9 cellular contexts compared by ENCODE assay signal in the genomic region with DNA sequence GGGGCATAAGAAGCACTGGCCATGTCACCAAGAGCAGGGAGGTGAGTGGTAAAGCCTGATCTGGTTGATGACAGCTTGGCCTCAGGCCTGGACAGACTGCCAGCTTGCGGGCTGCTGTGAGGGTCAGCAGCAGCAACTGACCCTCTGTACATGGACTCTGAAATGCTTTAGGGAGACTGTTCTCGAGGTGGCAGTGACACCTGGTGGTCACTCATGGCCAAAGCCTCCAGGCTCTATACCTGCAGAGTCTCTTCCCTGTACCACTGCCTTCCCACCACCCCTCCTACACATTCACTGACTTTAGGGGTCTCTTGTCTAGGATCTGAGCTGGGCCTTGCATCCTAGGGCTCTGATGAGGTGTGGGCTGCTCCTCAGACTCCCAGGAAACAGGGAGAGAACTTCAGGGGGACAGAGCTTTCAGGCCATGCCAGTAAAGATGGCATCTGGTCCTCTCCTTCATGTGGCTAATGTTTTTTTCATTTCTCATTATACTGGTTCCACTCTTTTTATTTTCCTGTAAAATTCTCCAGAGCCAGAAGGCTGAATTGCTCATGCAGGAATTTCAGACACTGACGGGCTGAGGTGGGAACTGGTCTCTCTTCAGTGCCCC.
A peak's percentile ranks its signal among the peaks of the same experiment; 100 is the strongest.
DNase-seq lines count a peak whose midpoint lies in the region; ATAC-seq and TF ChIP-seq lines count a peak whose summit lies in the region.
"Had no signal": no experiment of that assay in that cellular context is flagged by ENCODE, and none has a peak within 500 bp of the region (broad histone marks: within the 10 kb centered on the region; RNA-seq: fewer than 3 reads in every experiment).

No MANE protein-coding gene starts in this region.

- TF ChIP-seq CTCF in brain microvascular endothelial cell (IDR thresholded peaks at IDR 0.05; ENCODE audit: low read depth, low read length, missing control alignments) = peak; percentile 92

- H3K9me3 Mint-ChIP-seq in stimulated activated memory B cell treated with anti-CD40 and anti-IgM and Interleukin-4, amounts not matched to agents 10 μg/mL and 1 μg/mL and 100 μg/mL, for 72 hours = peaks cover 15% of the 10 kb centered on the region

- no peak overlapping the region for H3K4me3 Mint-ChIP-seq in stimulated activated memory B cell treated with anti-CD40 and anti-IgM and Interleukin-4, amounts not matched to agents 10 μg/mL and 1 μg/mL and 100 μg/mL, for 72 hours
- H3K4me3 Mint-ChIP-seq: CD8-positive, alpha-beta memory T cell had no signal

- DNase-seq in NCI-H2196 (lab: John Stamatoyannopoulos, UW; ENCODE audit: unreplicated experiment) = peak; percentile 1
- no peak for DNase-seq in NCI-H2196 treated with DMSO at 0.1 percent for 48 hours (lab: John Stamatoyannopoulos, UW; ENCODE audit: unreplicated experiment)
- peak; percentile 59 for DNase-seq in HCEC 1CT
- peak; percentile 41 for DNase-seq in NCI-H2227 (lab: John Stamatoyannopoulos, UW; ENCODE audit: unreplicated experiment)
- peak; percentile 38 for DNase-seq in brain microvascular endothelial cell
- peak; percentile 83 for DNase-seq in islet precursor cell
- no peak for DNase-seq in effector CD4-positive, alpha-beta T cell

- H3K36me3 ChIP-seq in brain microvascular endothelial cell (replicated peaks) = no peaks in the 10 kb centered on the region

- no peak overlapping the region for H3K27ac ChIP-seq in brain microvascular endothelial cell

- no peak overlapping the region for H3K27ac Mint-ChIP-seq in stimulated activated memory B cell treated with anti-CD40 and anti-IgM and Interleukin-4, amounts not matched to agents 10 μg/mL and 1 μg/mL and 100 μg/mL, for 72 hours
- H3K27ac Mint-ChIP-seq: CD8-positive, alpha-beta memory T cell had no signal

- ATAC-seq in stimulated activated memory B cell treated with anti-CD40 and anti-IgM and Interleukin-4, amounts not matched to agents 10 μg/mL and 1 μg/mL and 100 μg/mL, for 72 hours = peak; percentile 68

- H3K4me1 Mint-ChIP-seq in stimulated activated memory B cell treated with anti-CD40 and anti-IgM and Interleukin-4, amounts not matched to agents 10 μg/mL and 1 μg/mL and 100 μg/mL, for 72 hours = peaks cover 10% of the 10 kb centered on the region
- H3K4me1 Mint-ChIP-seq: CD8-positive, alpha-beta memory T cell had no signal

- H3K27me3 Mint-ChIP-seq in stimulated activated memory B cell treated with anti-CD40 and anti-IgM and Interleukin-4, amounts not matched to agents 10 μg/mL and 1 μg/mL and 100 μg/mL, for 72 hours = no peaks in the 10 kb centered on the region

- H3K36me3 Mint-ChIP-seq in stimulated activated memory B cell treated with anti-CD40 and anti-IgM and Interleukin-4, amounts not matched to agents 10 μg/mL and 1 μg/mL and 100 μg/mL, for 72 hours = peaks cover 4% of the 10 kb centered on the region
- H3K36me3 Mint-ChIP-seq: CD8-positive, alpha-beta memory T cell had no signal

- H3K4me3 ChIP-seq in brain microvascular endothelial cell (ENCODE audit: low read depth, low read length) = no peak overlapping the region

- no peaks in the 10 kb centered on the region for H3K27me3 ChIP-seq in brain microvascular endothelial cell (replicated peaks)

- in situ Hi-C loops in brain microvascular endothelial cell (cut with HindIII; ENCODE audit: low pct_ligation_motif_present, low sequenced_read_pairs) = loop anchor here (25.0 kb wide), 1 partner anchor 286 kb away; no protein-coding TSS in a partner anchor

Comparison
In these comparisons a context has a peak if more than half of its experiments do, and no peak if none do; other contexts are left out.
1. DNase-seq: peak in NCI-H2196 (single experiment), HCEC 1CT (single experiment), NCI-H2227 (single experiment), brain microvascular endothelial cell (single experiment) and islet precursor cell (single experiment); none in NCI-H2196 treated with DMSO at 0.1 percent for 48 hours (single experiment) and effector CD4-positive, alpha-beta T cell (single experiment).